In genomic region chr17:60077226-60077625, GRCh38 we compare ENCODE assay signal across 8 cellular contexts. TPM values are rescaled to one million over a fixed set of nuclear protein-coding genes. Genes with fewer than 3 reads are reported as not detected.
A peak's percentile ranks its signal among the peaks of the same experiment; 100 is the strongest.
DNase-seq lines count a peak whose midpoint lies in the region; ATAC-seq and TF ChIP-seq lines count a peak whose summit lies in the region.

No MANE protein-coding gene starts in this region.

- intact Hi-C loops in activated CD4-positive, alpha-beta T cell treated with anti-CD3 and anti-CD28 coated beads for 36 hours (cut with DNase I, micrococcal nuclease) = no loop called here
- intact Hi-C loops in spleen (cut with DNase I; ENCODE audit: low total_unique reads) = no loop called here
- intact Hi-C loops in ovary (cut with DNase I) = no loop called here

- peaks cover 14% of the 10 kb centered on the region for H3K36me3 Mint-ChIP-seq in activated CD4-positive, alpha-beta T cell treated with anti-CD3 and anti-CD28 coated beads for 36 hours (ENCODE audit: low read depth)

- DNase-seq in activated CD4-positive, alpha-beta T cell treated with anti-CD3 and anti-CD28 coated beads for 36 hours = no peak
- no peak for DNase-seq in activated CD4-positive, alpha-beta T cell treated with anti-CD3 and anti-CD28 coated beads for 48 hours
- DNase-seq in OCI-M1 (lab: John Stamatoyannopoulos, UW) (peak; percentile 50), ecto neural progenitor cell (ENCODE audit: low spot score) (peak; percentile 25), spleen (no peak), ovary (no peak)

- H3K27ac ChIP-seq in parathyroid adenoma (no peak overlapping the region), spleen (peak overlapping the region in 3 of 8 donors; percentile 80 to 91 (median 87)), ovary (no peak overlapping the region)

- TF ChIP-seq POLR2A in spleen (IDR thresholded peaks at IDR 0.05) (no peak), ovary (IDR thresholded peaks at IDR 0.05) (no peak)

- no peak overlapping the region for H3K9ac ChIP-seq in parathyroid adenoma

- no peaks in the 10 kb centered on the region for H3K9me3 Mint-ChIP-seq in activated CD4-positive, alpha-beta T cell treated with anti-CD3 and anti-CD28 coated beads for 36 hours (ENCODE audit: low read depth)

- no peaks in the 10 kb centered on the region for H3K9me3 ChIP-seq in parathyroid adenoma (ENCODE audit: control insufficient read depth, low read length)
- no peaks in the 10 kb centered on the region for H3K9me3 ChIP-seq in spleen
- H3K9me3 ChIP-seq in ovary = no peaks in the 10 kb centered on the region

- peaks cover 6% of the 10 kb centered on the region for H3K79me2 ChIP-seq in parathyroid adenoma

- no peak for ATAC-seq in activated CD4-positive, alpha-beta T cell treated with anti-CD3 and anti-CD28 coated beads for 36 hours
- no peak for ATAC-seq in HG03196 (IDR thresholded peaks at IDR 0.05; ENCODE audit: unreplicated experiment)

- H3K4me3 ChIP-seq in parathyroid adenoma (ENCODE audit: low read depth, low read length) (no peak overlapping the region), spleen (peak overlapping the region in 1 of 8 donors; percentile 95), ovary (no peak overlapping the region)

- TF ChIP-seq EP300 in ovary (IDR thresholded peaks at IDR 0.05) = no peak

- H3K4me3 Mint-ChIP-seq in activated CD4-positive, alpha-beta T cell treated with anti-CD3 and anti-CD28 coated beads for 36 hours = peak overlapping the region; percentile 84

- no peak for TF ChIP-seq CTCF in parathyroid adenoma (IDR thresholded peaks at IDR 0.05)
- no peak for TF ChIP-seq CTCF in spleen (IDR thresholded peaks at IDR 0.05 in 8 of 11, conservative IDR thresholded peaks at IDR 0.05 in 3 of 11)
- no peak for TF ChIP-seq CTCF in ovary (IDR thresholded peaks at IDR 0.05)

- peaks cover 19% of the 10 kb centered on the region for H3K4me1 Mint-ChIP-seq in activated CD4-positive, alpha-beta T cell treated with anti-CD3 and anti-CD28 coated beads for 36 hours

- POLR2A ChIA-PET in activated CD4-positive, alpha-beta T cell treated with anti-CD3 and anti-CD28 coated beads for 36 hours (lab: Charles Lee) = no interaction called here

- no peak overlapping the region for H2AFZ ChIP-seq in parathyroid adenoma

- no peaks in the 10 kb centered on the region for H3K27me3 ChIP-seq in parathyroid adenoma (ENCODE audit: control insufficient read depth, insufficient read depth, low read length)
- no peaks in the 10 kb centered on the region for H3K27me3 ChIP-seq in spleen (replicated peaks in 1 of 7)
- no peaks in the 10 kb centered on the region for H3K27me3 ChIP-seq in ovary

- peak overlapping the region; percentile 95 for H3K27ac Mint-ChIP-seq in activated CD4-positive, alpha-beta T cell treated with anti-CD3 and anti-CD28 coated beads for 36 hours

- H3K36me3 ChIP-seq in parathyroid adenoma (ENCODE audit: control insufficient read depth, insufficient read depth, low read length) (no peaks in the 10 kb centered on the region), spleen (peaks cover 0 to 44% (median 32%) of the 10 kb centered on the region in 6 donors), ovary (no peaks in the 10 kb centered on the region)

- H3K4me1 ChIP-seq in parathyroid adenoma (no peaks in the 10 kb centered on the region), spleen (peaks cover 12 to 60% (median 33%) of the 10 kb centered on the region in 6 donors), ovary (ENCODE audit: insufficient read depth) (peaks cover 3% of the 10 kb centered on the region)

- CTCF ChIA-PET in activated CD4-positive, alpha-beta T cell treated with anti-CD3 and anti-CD28 coated beads for 36 hours (lab: Charles Lee) = interaction anchor here (0.9 to 1.3 kb wide), 5 partner anchors 13 to 324 kb away, joined by 3 to 6 read pairs (median 4); no protein-coding TSS in a partner anchor

- no peaks in the 10 kb centered on the region for H3K27me3 Mint-ChIP-seq in activated CD4-positive, alpha-beta T cell treated with anti-CD3 and anti-CD28 coated beads for 36 hours

- H3K4me2 ChIP-seq in parathyroid adenoma (ENCODE audit: low read length) = peak overlapping the region; percentile 24

- 38 to 78% (median 55%) methylated on average over 1 of the region's 1 CpG for WGBS in spleen, 5 donors
- WGBS in ovary, 3 donors = 13 to 38% (median 26%) methylated on average over 1 of the region's 1 CpG

RNA-seq across cellular contexts. Expression of gene HEATR6, which starts 1.5 kb away (rescaled TPM):
- total RNA-seq in activated CD4-positive, alpha-beta T cell treated with anti-CD3 and anti-CD28 coated beads for 36 hours = 10 to 100 TPM; 25.4 to 26.8 TPM
- total RNA-seq in spleen (10 to 100 TPM; 20.0 to 26.9 (median 22.0) TPM), ovary (10 to 100 TPM; 10.8 to 24.0 (median 18.8) TPM)
- polyA plus RNA-seq in spleen (10 to 100 TPM in 2 of 3 donors, 1 to 10 TPM in 1; 8.2 to 13.4 (median 10.4) TPM), ovary (10 to 100 TPM in 1 of 2 donors, 1 to 10 TPM in 1; 7.6 to 19.3 TPM)

Comparison
In these comparisons a context has a peak if more than half of its experiments do, and no peak if none do; other contexts are left out.
1. DNase-seq: peak in OCI-M1 (single experiment) and ecto neural progenitor cell (single experiment); none in activated CD4-positive, alpha-beta T cell treated with anti-CD3 and anti-CD28 coated beads for 36 hours (single experiment), activated CD4-positive, alpha-beta T cell treated with anti-CD3 and anti-CD28 coated beads for 48 hours (single experiment), spleen (single experiment) and ovary (0 of 5).